Comparison of ENCODE assay signal across 9 cellular contexts in genomic region chr15:45185903-45186770, GRCh38. TPM values are rescaled to one million over a fixed set of nuclear protein-coding genes. Genes with fewer than 3 reads are reported as not detected.
DNase-seq lines count a peak whose midpoint lies in the region; ATAC-seq and TF ChIP-seq lines count a peak whose summit lies in the region.
"Had no signal": no experiment of that assay in that cellular context is flagged by ENCODE, and none has a peak within 500 bp of the region (broad histone marks: within the 10 kb centered on the region; RNA-seq: fewer than 3 reads in every experiment).

No MANE protein-coding gene starts in this region.

- TF ChIP-seq POLR2A in spleen (IDR thresholded peaks at IDR 0.05): no peak

- DNase-seq in GM23338 (ENCODE audit: low spot score): no peak
- DNase-seq in activated T-helper 2 cell treated with anti-CD3 and anti-CD28 coated beads, Interferon-gamma antibody, Interleukin-2, Interleukin-4, amounts not matched to agents 10 μg/mL and 5 μg/mL and 100 μg/mL, durations not matched to agents 14 hours and 24 hours and 36 hours (ENCODE audit: low spot score): no peak
- peak; percentile 33 for DNase-seq in spleen
- no peak for DNase-seq in middle frontal gyrus (ENCODE audit: extremely low spot score, low spot score)
- DNase-seq in PC-3: no peak
- no peak for DNase-seq in NCI-H1048 (lab: John Stamatoyannopoulos, UW)
- DNase-seq in pons (ENCODE audit: low spot score): no peak
- DNase-seq: NCI-H2081 had no signal

- H3K4me2 ChIP-seq in GM23338 (peak overlapping the region; percentile 95), PC-3 (ENCODE audit: low read length) (no peak overlapping the region)

- WGBS in spleen, 5 donors: 40 to 70% (median 63%) methylated on average over 8 of the region's 8 CpGs

- H3K27me3 ChIP-seq in GM23338 (ENCODE audit: insufficient read depth) (peaks cover 45% of the 10 kb centered on the region), iPS-18a (ENCODE audit: control insufficient read depth, insufficient read depth, low read length) (peaks cover 25% of the 10 kb centered on the region), spleen (replicated peaks in 1 of 7) (peaks cover 0 to 23% (median 0%) of the 10 kb centered on the region in 7 donors), PC-3 (ENCODE audit: low read length) (no peaks in the 10 kb centered on the region)

- peaks cover 28% of the 10 kb centered on the region for H3K79me2 ChIP-seq in GM23338 (replicated peaks; ENCODE audit: insufficient read depth)
- H3K79me2 ChIP-seq in PC-3 (ENCODE audit: low read length): no peaks in the 10 kb centered on the region

- H3K4me1 Mint-ChIP-seq in GM23338: peaks cover 58% of the 10 kb centered on the region
- peaks cover 30% of the 10 kb centered on the region for H3K4me1 Mint-ChIP-seq in activated T-helper 2 cell treated with anti-CD3 and anti-CD28 coated beads, Interferon-gamma antibody, Interleukin-2, Interleukin-4, amounts not matched to agents 10 μg/mL and 5 μg/mL and 100 μg/mL, durations not matched to agents 14 hours and 24 hours and 36 hours (ENCODE audit: low read depth)

- no peaks in the 10 kb centered on the region for H3K36me3 ChIP-seq in GM23338 (ENCODE audit: insufficient read depth)
- no peaks in the 10 kb centered on the region for H3K36me3 ChIP-seq in iPS-18a (ENCODE audit: control insufficient read depth, low read depth, low read length)
- H3K36me3 ChIP-seq in spleen: no peaks in the 10 kb centered on the region
- H3K36me3 ChIP-seq in PC-3 (ENCODE audit: low read depth, low read length): no peaks in the 10 kb centered on the region

- H3K27ac ChIP-seq in GM23338 (ENCODE audit: low read depth) (no peak overlapping the region), iPS-18a (ENCODE audit: low read length) (no peak overlapping the region), spleen (peak overlapping the region; percentile 19 to 80 (median 74)), PC-3 (ENCODE audit: low read length) (no peak overlapping the region)

- H3K4me3 ChIP-seq in GM23338 (peak overlapping the region; percentile 86), iPS-18a (ENCODE audit: low read length) (peak overlapping the region; percentile 55), spleen (peak overlapping the region in 5 of 8 donors; percentile 52 to 84 (median 59)), PC-3 (ENCODE audit: low read length) (no peak overlapping the region)

- H4K20me1 ChIP-seq in GM23338 (replicated peaks; ENCODE audit: insufficient read depth): peaks cover 8% of the 10 kb centered on the region; the same call in 1 of the 2 replicates
- H4K20me1 ChIP-seq in PC-3 (ENCODE audit: low read length): no peaks in the 10 kb centered on the region

- intact Hi-C loops in activated T-helper 2 cell treated with anti-CD3 and anti-CD28 coated beads, Interferon-gamma antibody, Interleukin-2, Interleukin-4, amounts not matched to agents 10 μg/mL and 5 μg/mL and 100 μg/mL, durations not matched to agents 14 hours and 24 hours and 36 hours (cut with micrococcal nuclease): no loop called here
- intact Hi-C loops in spleen (cut with DNase I; ENCODE audit: low total_unique reads) (no loop called here), PC-3 (cut with micrococcal nuclease) (no loop called here)

- peaks cover 37% of the 10 kb centered on the region for H3K27me3 Mint-ChIP-seq in GM23338 (ENCODE audit: insufficient read depth, low read depth, poor library complexity)
- H3K27me3 Mint-ChIP-seq in activated T-helper 2 cell treated with anti-CD3 and anti-CD28 coated beads, Interferon-gamma antibody, Interleukin-2, Interleukin-4, amounts not matched to agents 10 μg/mL and 5 μg/mL and 100 μg/mL, durations not matched to agents 14 hours and 24 hours and 36 hours (ENCODE audit: low read depth): peaks cover 7% of the 10 kb centered on the region

- H3K4me1 ChIP-seq in GM23338 (ENCODE audit: insufficient read depth) (peaks cover 49% of the 10 kb centered on the region), iPS-18a (ENCODE audit: control insufficient read depth, low read depth, low read length) (peaks cover 42% of the 10 kb centered on the region), spleen (peaks cover 3 to 49% (median 24%) of the 10 kb centered on the region in 6 donors), PC-3 (ENCODE audit: insufficient read depth, low read length) (peaks cover 14% of the 10 kb centered on the region)

- H3K9me3 Mint-ChIP-seq in GM23338: peaks cover 3% of the 10 kb centered on the region; the same call in 2 of the 3 replicates
- H3K9me3 Mint-ChIP-seq in activated T-helper 2 cell treated with anti-CD3 and anti-CD28 coated beads, Interferon-gamma antibody, Interleukin-2, Interleukin-4, amounts not matched to agents 10 μg/mL and 5 μg/mL and 100 μg/mL, durations not matched to agents 14 hours and 24 hours and 36 hours: no peaks in the 10 kb centered on the region

- peak overlapping the region; percentile 95 for H3K4me3 Mint-ChIP-seq in GM23338
- H3K4me3 Mint-ChIP-seq in activated T-helper 2 cell treated with anti-CD3 and anti-CD28 coated beads, Interferon-gamma antibody, Interleukin-2, Interleukin-4, amounts not matched to agents 10 μg/mL and 5 μg/mL and 100 μg/mL, durations not matched to agents 14 hours and 24 hours and 36 hours (ENCODE audit: low read depth): peak overlapping the region; percentile 88

- H3K9me2 ChIP-seq in GM23338 (ENCODE audit: insufficient read depth) (0 out of 2 replicates have a peak, but pooled peaks cover 3% of the 10 kb centered on the region), PC-3 (replicated peaks; ENCODE audit: low read length) (no peaks in the 10 kb centered on the region)

- peak overlapping the region; percentile 64 for H3K9ac ChIP-seq in iPS-18a (ENCODE audit: low read length)
- H3K9ac ChIP-seq in PC-3 (ENCODE audit: low read length): no peak overlapping the region

- TF ChIP-seq CTCF in GM23338 (conservative IDR thresholded peaks at IDR 0.05; ENCODE audit: low read depth in 2 of 2) (no peak), spleen (IDR thresholded peaks at IDR 0.05 in 8 of 11, conservative IDR thresholded peaks at IDR 0.05 in 3 of 11) (no peak), PC-3 (conservative IDR thresholded peaks at IDR 0.05; ENCODE audit: low read depth, low read length) (no peak)

- POLR2A ChIA-PET in PC-3 (lab: Charles Lee; ENCODE audit: unreplicated experiment): no interaction called here

- ATAC-seq in GM23338 (no peak; the same call in 2 of the 3 replicates), PC-3 (no peak)

- no peak overlapping the region for H2AFZ ChIP-seq in GM23338
- H2AFZ ChIP-seq in PC-3 (ENCODE audit: low read length): no peak overlapping the region

- H3K9me3 ChIP-seq in iPS-18a (ENCODE audit: control insufficient read depth, low read depth, low read length) (no peaks in the 10 kb centered on the region), spleen (no peaks in the 10 kb centered on the region), PC-3 (ENCODE audit: low read length) (no peaks in the 10 kb centered on the region)

- H3K36me3 Mint-ChIP-seq in GM23338 (ENCODE audit: low read depth): peaks cover 3% of the 10 kb centered on the region
- H3K36me3 Mint-ChIP-seq in activated T-helper 2 cell treated with anti-CD3 and anti-CD28 coated beads, Interferon-gamma antibody, Interleukin-2, Interleukin-4, amounts not matched to agents 10 μg/mL and 5 μg/mL and 100 μg/mL, durations not matched to agents 14 hours and 24 hours and 36 hours (ENCODE audit: low read depth): no peaks in the 10 kb centered on the region

- CTCF ChIA-PET in PC-3 (lab: Charles Lee): interaction anchor here (0.5 to 0.6 kb wide), 4 partner anchors 14 to 184 kb away, joined by 3 to 14 read pairs (median 4); no protein-coding TSS in a partner anchor

- no TSS peak for BruUV-seq in PC-3 (replicated peaks; lab: Mats Ljungman, UMichigan)

- H3F3A ChIP-seq in GM23338 (replicated peaks; ENCODE audit: low read depth) (no peaks in the 10 kb centered on the region), PC-3 (ENCODE audit: low read length, unreplicated experiment) (no peaks in the 10 kb centered on the region)

- no peak overlapping the region; the same call in 1 of the 2 replicates for H3K27ac Mint-ChIP-seq in GM23338
- no peak overlapping the region for H3K27ac Mint-ChIP-seq in activated T-helper 2 cell treated with anti-CD3 and anti-CD28 coated beads, Interferon-gamma antibody, Interleukin-2, Interleukin-4, amounts not matched to agents 10 μg/mL and 5 μg/mL and 100 μg/mL, durations not matched to agents 14 hours and 24 hours and 36 hours

TF ChIP-seq in GM23338, 12 proteins besides CTCF, POLR2A, EP300 and RAD21 (continues in another document):
- TF ChIP-seq JUNB (IDR thresholded peaks at IDR 0.05; ENCODE audit: unreplicated experiment): no peak

RNA-seq across cellular contexts. Expression of gene SHF, which starts 1.6 kb away (rescaled TPM):
- 15.1 and 15.6 TPM in 2 replicates for total RNA-seq in GM23338 (2014; rRNA removed; shearing (Covaris generic))
- polyA plus RNA-seq in GM23338 (2016; fragmentation: Nextera tagmentation; extraction: Ambion mirVana): 5.8 and 6.6 TPM in 2 replicates
- 16.3 and 16.4 TPM in 2 replicates for total RNA-seq in activated T-helper 2 cell treated with anti-CD3 and anti-CD28 coated beads, Interferon-gamma antibody, Interleukin-2, Interleukin-4, amounts not matched to agents 10 μg/mL and 5 μg/mL and 100 μg/mL, durations not matched to agents 14 hours and 24 hours and 36 hours
- total RNA-seq in spleen: 1 to 10 TPM; 5.1 to 8.8 (median 5.8) TPM
- polyA plus RNA-seq in spleen: 1 to 10 TPM; 1.9 to 4.3 (median 2.4) TPM
- 1.2 and 2.2 TPM in 2 replicates for total RNA-seq in PC-3 (2014; rRNA removed)

RNA-seq across cellular contexts. Expression of gene DUOX1, which starts 56.3 kb away (rescaled TPM):
- 0.69 and 2.1 TPM in 2 replicates for total RNA-seq in GM23338 (2014; rRNA removed; shearing (Covaris generic))
- 0.66 and 0.73 TPM in 2 replicates for polyA plus RNA-seq in GM23338 (2016; fragmentation: Nextera tagmentation; extraction: Ambion mirVana)
- 0.37 and 0.50 TPM in 2 replicates for total RNA-seq in activated T-helper 2 cell treated with anti-CD3 and anti-CD28 coated beads, Interferon-gamma antibody, Interleukin-2, Interleukin-4, amounts not matched to agents 10 μg/mL and 5 μg/mL and 100 μg/mL, durations not matched to agents 14 hours and 24 hours and 36 hours
- total RNA-seq in spleen: under 1 TPM in 2 of 7 donors, not detected in 5; 0.09 to 0.28 TPM
- polyA plus RNA-seq in spleen: under 1 TPM; 0.04 to 0.19 (median 0.06) TPM
- 0.29 TPM in 1 of 2 replicates, not detected in the other for total RNA-seq in PC-3 (2014; rRNA removed)

RNA-seq across cellular contexts. Expression of gene DUOXA1, which starts 56.5 kb away (rescaled TPM):
- total RNA-seq in GM23338 (2014; rRNA removed; shearing (Covaris generic)): not detected in 2 replicates
- not detected in 2 replicates for polyA plus RNA-seq in GM23338 (2016; fragmentation: Nextera tagmentation; extraction: Ambion mirVana)
- total RNA-seq in activated T-helper 2 cell treated with anti-CD3 and anti-CD28 coated beads, Interferon-gamma antibody, Interleukin-2, Interleukin-4, amounts not matched to agents 10 μg/mL and 5 μg/mL and 100 μg/mL, durations not matched to agents 14 hours and 24 hours and 36 hours: 0.21 TPM in 1 of 2 replicates, not detected in the other
- under 1 TPM in 2 of 7 donors, not detected in 5; 0.30 to 0.38 TPM for total RNA-seq in spleen
- under 1 TPM; 0.03 to 0.10 (median 0.04) TPM for polyA plus RNA-seq in spleen
- 1.3 TPM in 1 of 2 replicates, not detected in the other for total RNA-seq in PC-3 (2014; rRNA removed)

Comparison
In these comparisons a context has a peak if more than half of its experiments do, and no peak if none do; other contexts are left out.
1. H3K27ac ChIP-seq: peak in spleen (8 of 8); none in GM23338 (single experiment), iPS-18a (single experiment) and PC-3 (single experiment).